In genomic region chr9:2625427-2625826, GRCh38 we compare ENCODE assay signal across 1 cellular context.
TF ChIP-seq lines count a peak whose summit lies in the region.

No MANE protein-coding gene starts in this region.

TF ChIP-seq in GM23338, 12 proteins besides CTCF, POLR2A, EP300 and RAD21 (continued from another document):
- TF ChIP-seq ZNF462 (CRISPR knock-in tag; IDR thresholded peaks at IDR 0.05) (no peak), STAT1 (IDR thresholded peaks at IDR 0.05; ENCODE audit: unreplicated experiment) (no peak), EZH2 (IDR thresholded peaks at IDR 0.05; ENCODE audit: low read depth, unreplicated experiment) (no peak), POLR2AphosphoS5 (IDR thresholded peaks at IDR 0.05; ENCODE audit: low read depth) (no peak), JUNB (IDR thresholded peaks at IDR 0.05; ENCODE audit: unreplicated experiment) (no peak), ETS1 (IDR thresholded peaks at IDR 0.05) (no peak), ZNF331 (CRISPR knock-in tag; IDR thresholded peaks at IDR 0.05; ENCODE audit: low read depth) (no peak), ZNF114 (CRISPR knock-in tag; IDR thresholded peaks at IDR 0.05) (no peak)
- TF ChIP-seq, protein P1, sequence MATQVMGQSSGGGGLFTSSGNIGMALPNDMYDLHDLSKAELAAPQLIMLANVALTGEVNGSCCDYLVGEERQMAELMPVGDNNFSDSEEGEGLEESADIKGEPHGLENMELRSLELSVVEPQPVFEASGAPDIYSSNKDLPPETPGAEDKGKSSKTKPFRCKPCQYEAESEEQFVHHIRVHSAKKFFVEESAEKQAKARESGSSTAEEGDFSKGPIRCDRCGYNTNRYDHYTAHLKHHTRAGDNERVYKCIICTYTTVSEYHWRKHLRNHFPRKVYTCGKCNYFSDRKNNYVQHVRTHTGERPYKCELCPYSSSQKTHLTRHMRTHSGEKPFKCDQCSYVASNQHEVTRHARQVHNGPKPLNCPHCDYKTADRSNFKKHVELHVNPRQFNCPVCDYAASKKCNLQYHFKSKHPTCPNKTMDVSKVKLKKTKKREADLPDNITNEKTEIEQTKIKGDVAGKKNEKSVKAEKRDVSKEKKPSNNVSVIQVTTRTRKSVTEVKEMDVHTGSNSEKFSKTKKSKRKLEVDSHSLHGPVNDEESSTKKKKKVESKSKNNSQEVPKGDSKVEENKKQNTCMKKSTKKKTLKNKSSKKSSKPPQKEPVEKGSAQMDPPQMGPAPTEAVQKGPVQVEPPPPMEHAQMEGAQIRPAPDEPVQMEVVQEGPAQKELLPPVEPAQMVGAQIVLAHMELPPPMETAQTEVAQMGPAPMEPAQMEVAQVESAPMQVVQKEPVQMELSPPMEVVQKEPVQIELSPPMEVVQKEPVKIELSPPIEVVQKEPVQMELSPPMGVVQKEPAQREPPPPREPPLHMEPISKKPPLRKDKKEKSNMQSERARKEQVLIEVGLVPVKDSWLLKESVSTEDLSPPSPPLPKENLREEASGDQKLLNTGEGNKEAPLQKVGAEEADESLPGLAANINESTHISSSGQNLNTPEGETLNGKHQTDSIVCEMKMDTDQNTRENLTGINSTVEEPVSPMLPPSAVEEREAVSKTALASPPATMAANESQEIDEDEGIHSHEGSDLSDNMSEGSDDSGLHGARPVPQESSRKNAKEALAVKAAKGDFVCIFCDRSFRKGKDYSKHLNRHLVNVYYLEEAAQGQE (IDR thresholded peaks at IDR 0.05; ENCODE audit: unreplicated experiment), result no peak
